ENCODE assay signal across 20 cellular contexts in genomic region chr11:70434813-70435300, GRCh38. TPM values are rescaled to one million over a fixed set of nuclear protein-coding genes. Genes with fewer than 3 reads are reported as not detected.
DNase-seq lines count a peak whose midpoint lies in the region; ATAC-seq, FAIRE-seq and TF ChIP-seq lines count a peak whose summit lies in the region.
"Had no signal": no experiment of that assay in that cellular context is flagged by ENCODE, and none has a peak within 500 bp of the region (broad histone marks: within the 10 kb centered on the region; RNA-seq: fewer than 3 reads in every experiment).

No MANE protein-coding gene starts in this region.

- ATAC-seq in K562 (no peak), GM21723 (IDR thresholded peaks at IDR 0.05; ENCODE audit: unreplicated experiment) (no peak)
- ATAC-seq: Right ventricle myocardium inferior had no signal

- H3K36me3 Mint-ChIP-seq in neural crest cell (ENCODE audit: low read depth) = peaks cover 10% of the 10 kb centered on the region
- H3K36me3 Mint-ChIP-seq: CD14-positive monocyte had no signal

- no TSS peak for BruUV-seq in K562 (replicated peaks; lab: Mats Ljungman, UMichigan)

- POLR2A ChIA-PET in HEK293T (lab: Yijun Ruan, JAX) = no interaction called here
- POLR2A ChIA-PET in K562 (lab: Yijun Ruan, JAX) = interaction anchor here (1.2 kb wide), 1 partner anchor 9 kb away, joined by 5 read pairs; no protein-coding TSS in a partner anchor

- H3K4me1 Mint-ChIP-seq in neural crest cell = no peaks in the 10 kb centered on the region

- no peaks in the 10 kb centered on the region for H4K20me1 ChIP-seq in K562 (replicated peaks; ENCODE audit: control insufficient read depth, insufficient read depth, low read length)

- no peaks in the 10 kb centered on the region for H3K9me3 ChIP-seq in K562 (replicated peaks; ENCODE audit: control insufficient read depth, insufficient read depth, low read depth, low read length)

- TF ChIP-seq EP300 in K562 (IDR thresholded peaks at IDR 0.05; ENCODE audit: low read length) = no peak

- no peak overlapping the region for H3K9ac ChIP-seq in K562 (ENCODE audit: insufficient read depth in 1 of 2, low read depth in 2 of 2, low read length in 2 of 2)

- TF ChIP-seq POLR2A in K562 (conservative IDR thresholded peaks at IDR 0.05) = no peak

- H3K27ac ChIP-seq in K562 (ENCODE audit: extremely low read depth, low read depth, low read length) = no peak overlapping the region
- H3K27ac ChIP-seq: 22Rv1 had no signal

- no peak for TF ChIP-seq RAD21 in K562 (CRISPR knock-in tag; conservative IDR thresholded peaks at IDR 0.05 in 1 of 2, IDR thresholded peaks at IDR 0.05 in 1 of 2)

- CTCF ChIA-PET in HEK293T (lab: Yijun Ruan, JAX) (no interaction called here), K562 (lab: Yijun Ruan, JAX; ENCODE audit: low intra/inter-chr PET ratio) (interaction anchor here (0.6 kb wide), 1 partner anchor 1108 kb away, joined by 4 read pairs; no protein-coding TSS in a partner anchor)

- H2AFZ ChIP-seq in K562 (ENCODE audit: low read depth, low read length) = no peak overlapping the region

- no peak overlapping the region for H3K4me2 ChIP-seq in K562 (ENCODE audit: insufficient read depth, low read length)

- H3K27me3 Mint-ChIP-seq in neural crest cell (ENCODE audit: low read depth) = no peaks in the 10 kb centered on the region

- H3K36me3 ChIP-seq in K562 (ENCODE audit: control insufficient read depth, insufficient read depth, low read length) = peaks cover 81% of the 10 kb centered on the region; the same call in 2 of the 3 replicates

- H3K4me3 ChIP-seq in K562 = no peak overlapping the region

- FAIRE-seq in K562 (lab: Jason Lieb, UNC) = no peak
- FAIRE-seq: GM19239 had no signal

- in situ Hi-C loops in K562 (cut with MboI) = no loop called here

- H3K4me3 Mint-ChIP-seq in neural crest cell = no peak overlapping the region
- H3K4me3 Mint-ChIP-seq: H9 had no signal

- peak overlapping the region; percentile 62 for H3K27ac Mint-ChIP-seq in neural crest cell (ENCODE audit: unreplicated experiment)
- H3K27ac Mint-ChIP-seq: CD14-positive monocyte, H9 had no signal

- TF ChIP-seq CTCF in K562 (IDR thresholded peaks at IDR 0.05 in 2 of 3, conservative IDR thresholded peaks at IDR 0.05 in 1 of 3; ENCODE audit: insufficient read depth in 2 of 3, low read depth in 1 of 3, low read length in 3 of 3) (no peak), neural crest cell (conservative IDR thresholded peaks at IDR 0.05) (no peak)

- H3K9me3 Mint-ChIP-seq in neural crest cell = no peaks in the 10 kb centered on the region
- H3K9me3 Mint-ChIP-seq: H9 had no signal

- H3K27me3 ChIP-seq in K562 (ENCODE audit: control insufficient read depth in 2 of 2, insufficient read depth in 2 of 2, low read length in 2 of 2) = no peaks in the 10 kb centered on the region

- H3K9me1 ChIP-seq in K562 (ENCODE audit: control insufficient read depth, insufficient read depth, low read length) = no peaks in the 10 kb centered on the region

- no peaks in the 10 kb centered on the region for H3K79me2 ChIP-seq in K562 (ENCODE audit: control insufficient read depth, insufficient read depth, low read length)

- peaks cover 0 to 4% of the 10 kb centered on the region in 2 experiments; a peak in 1 of 5 replicates for H3K4me1 ChIP-seq in K562 (replicated peaks in 1 of 2; ENCODE audit: control insufficient read depth in 2 of 2, insufficient read depth in 2 of 2, low read length in 2 of 2)

- intact Hi-C loops in K562 (cut with micrococcal nuclease) = no loop called here

- 91% methylated on average over 13 of the region's 17 CpGs for WGBS in K562 (ENCODE audit: insufficient coverage, low coverage, missing lambda C conversion rate)

- peak in 2 of 3 experiments; percentile 9 to 31 for DNase-seq in NCI-H1417 (lab: John Stamatoyannopoulos, UW)
- no peak for DNase-seq in NCI-H1417 treated with DMSO at 0.1 percent for 48 hours (lab: John Stamatoyannopoulos, UW)
- no peak for DNase-seq in HEK293T (ENCODE audit: extremely low spot score)
- peak in 1 of 4 experiments; percentile 31 for DNase-seq in K562 (ENCODE audit: extremely low read depth in 1 of 4, low spot score in 3 of 4)
- no peak for DNase-seq in neural crest cell (ENCODE audit: low read depth, low spot score)
- DNase-seq in DMS53 treated with DMSO at 0.1 percent for 48 hours (lab: John Stamatoyannopoulos, UW; ENCODE audit: unreplicated experiment) = no peak
- no peak for DNase-seq in activated gamma-delta T cell (lab: John Stamatoyannopoulos, UW)
- DNase-seq: AML-193, GF-D8, H9, KBM-7, NCI-H1092, NCI-H2029 treated with DMSO at 0.1 percent for 48 hours, NCI-H446, NCI-H526 had no signal

TF ChIP-seq in HEK293T, 16 proteins besides CTCF, POLR2A, EP300 and RAD21:
- TF ChIP-seq LEF1 (IDR thresholded peaks at IDR 0.05; ENCODE audit: borderline replicate concordance) = no peak
- 0 out of 2 replicates have a peak, but pooled peaks have one; percentile 9 for TF ChIP-seq PKNOX1 (IDR thresholded peaks at IDR 0.05)
- no peak for TF ChIP-seq FOXK2 (IDR thresholded peaks at IDR 0.05)
- TF ChIP-seq FOXM1 (IDR thresholded peaks at IDR 0.05; ENCODE audit: borderline replicate concordance) = no peak
- no peak for TF ChIP-seq BHLHE40 (IDR thresholded peaks at IDR 0.05; ENCODE audit: borderline replicate concordance)
- no peak for TF ChIP-seq ARNT (IDR thresholded peaks at IDR 0.05)

TF ChIP-seq in K562, 482 proteins besides CTCF, POLR2A, EP300 and RAD21 (continues in another document):
- TF ChIP-seq MEIS2 (IDR thresholded peaks at IDR 0.05; ENCODE audit: partially characterized antibody) (peak; percentile 72), ATF7 (IDR thresholded peaks at IDR 0.05) (peak; percentile 81), ZFP1 (CRISPR knock-in tag; IDR thresholded peaks at IDR 0.05) (no peak), CREM (IDR thresholded peaks at IDR 0.05; ENCODE audit: low read depth) (peak; percentile 49; the same call in 1 of the 2 replicates), PML (IDR thresholded peaks at IDR 0.05; ENCODE audit: low read length) (no peak)
- TF ChIP-seq, protein P1, sequence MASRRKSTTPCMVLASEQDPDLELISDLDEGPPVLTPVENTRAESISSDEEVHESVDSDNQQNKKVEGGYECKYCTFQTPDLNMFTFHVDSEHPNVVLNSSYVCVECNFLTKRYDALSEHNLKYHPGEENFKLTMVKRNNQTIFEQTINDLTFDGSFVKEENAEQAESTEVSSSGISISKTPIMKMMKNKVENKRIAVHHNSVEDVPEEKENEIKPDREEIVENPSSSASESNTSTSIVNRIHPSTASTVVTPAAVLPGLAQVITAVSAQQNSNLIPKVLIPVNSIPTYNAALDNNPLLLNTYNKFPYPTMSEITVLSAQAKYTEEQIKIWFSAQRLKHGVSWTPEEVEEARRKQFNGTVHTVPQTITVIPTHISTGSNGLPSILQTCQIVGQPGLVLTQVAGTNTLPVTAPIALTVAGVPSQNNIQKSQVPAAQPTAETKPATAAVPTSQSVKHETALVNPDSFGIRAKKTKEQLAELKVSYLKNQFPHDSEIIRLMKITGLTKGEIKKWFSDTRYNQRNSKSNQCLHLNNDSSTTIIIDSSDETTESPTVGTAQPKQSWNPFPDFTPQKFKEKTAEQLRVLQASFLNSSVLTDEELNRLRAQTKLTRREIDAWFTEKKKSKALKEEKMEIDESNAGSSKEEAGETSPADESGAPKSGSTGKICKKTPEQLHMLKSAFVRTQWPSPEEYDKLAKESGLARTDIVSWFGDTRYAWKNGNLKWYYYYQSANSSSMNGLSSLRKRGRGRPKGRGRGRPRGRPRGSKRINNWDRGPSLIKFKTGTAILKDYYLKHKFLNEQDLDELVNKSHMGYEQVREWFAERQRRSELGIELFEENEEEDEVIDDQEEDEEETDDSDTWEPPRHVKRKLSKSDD (conservative IDR thresholded peaks at IDR 0.05; ENCODE audit: low read length) = no peak
- TF ChIP-seq, protein P2, sequence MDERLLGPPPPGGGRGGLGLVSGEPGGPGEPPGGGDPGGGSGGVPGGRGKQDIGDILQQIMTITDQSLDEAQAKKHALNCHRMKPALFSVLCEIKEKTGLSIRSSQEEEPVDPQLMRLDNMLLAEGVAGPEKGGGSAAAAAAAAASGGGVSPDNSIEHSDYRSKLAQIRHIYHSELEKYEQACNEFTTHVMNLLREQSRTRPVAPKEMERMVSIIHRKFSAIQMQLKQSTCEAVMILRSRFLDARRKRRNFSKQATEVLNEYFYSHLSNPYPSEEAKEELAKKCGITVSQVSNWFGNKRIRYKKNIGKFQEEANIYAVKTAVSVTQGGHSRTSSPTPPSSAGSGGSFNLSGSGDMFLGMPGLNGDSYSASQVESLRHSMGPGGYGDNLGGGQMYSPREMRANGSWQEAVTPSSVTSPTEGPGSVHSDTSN (CRISPR knock-in tag; IDR thresholded peaks at IDR 0.05; ENCODE audit: low read depth) = 0 out of 2 replicates have a peak, but pooled peaks have one; percentile 6
- TF ChIP-seq, protein P2 (tag; conservative IDR thresholded peaks at IDR 0.05; ENCODE audit: low read depth) = peak; percentile 45; the same call in 1 of the 2 replicates

RNA-seq across cellular contexts. Expression of gene CTTN, which starts 36.5 kb away (rescaled TPM):
- 847 and 1,186 TPM in 2 replicates for total RNA-seq in K562 (2011; cell fraction: chromatin; rRNA removed; ENCODE audit: low replicate concordance)
- 519 and 540 TPM in 2 replicates for total RNA-seq in K562 (2011; cell fraction: nucleolus; rRNA removed)
- total RNA-seq in K562 (2011; cell fraction: nucleoplasm; rRNA removed) = 720 and 885 TPM in 2 replicates
- 114 and 127 TPM in 2 replicates for total RNA-seq in K562 (2014; rRNA removed)
- total RNA-seq in K562 (2014; rRNA removed; fragmentation: Illumina TruSeq; extraction: Trizol) = 92.4 and 92.6 TPM in 2 replicates
- 104 and 110 TPM in 2 replicates for total RNA-seq in K562 (2015; rRNA removed; fragmentation: Illumina TruSeq; extraction: Trizol)
- 146 and 158 TPM in 2 replicates for total RNA-seq in K562 (2021)
- 90.1 and 102 TPM in 2 replicates for polyA plus RNA-seq in K562 (2011; rRNA removed)
- polyA plus RNA-seq in K562 (2011; cell fraction: cytosol; rRNA removed) = 58.6 and 59.0 TPM in 2 replicates
- 564 and 672 TPM in 2 replicates for polyA plus RNA-seq in K562 (2011; cell fraction: nucleus; rRNA removed)
- 106 and 146 TPM in 2 replicates for polyA plus RNA-seq in K562 (2012)
- polyA plus RNA-seq in K562 (2014; fragmentation: Illumina TruSeq; extraction: Trizol) = 99.7 and 102 TPM in 2 replicates
- polyA plus RNA-seq in K562 (2014; fragmentation: Nextera tagmentation; extraction: Ambion mirVana) = 10 to 100 TPM in 1 of 2 experiments, 1 to 10 TPM in 1; 9.9 to 23.1 TPM
- 149 and 157 TPM in 2 replicates for polyA plus RNA-seq in K562 (2014; rRNA removed)
- polyA minus RNA-seq in K562 (2011; rRNA and poly(A)+ RNA removed) = 134 and 158 TPM in 2 replicates
- 44.2 and 52.6 TPM in 2 replicates for polyA minus RNA-seq in K562 (2011; cell fraction: cytosol; rRNA and poly(A)+ RNA removed)
- polyA minus RNA-seq in K562 (2011; cell fraction: nucleus; rRNA and poly(A)+ RNA removed) = 171 and 217 TPM in 2 replicates
- 146 and 147 TPM in 2 replicates for total RNA-seq in neural crest cell

Comparison
In these comparisons a context has a peak if more than half of its experiments do, and no peak if none do; other contexts are left out.
1. DNase-seq: peak in NCI-H1417 (2 of 3); none in NCI-H1417 treated with DMSO at 0.1 percent for 48 hours (single experiment), HEK293T (single experiment), neural crest cell (single experiment), DMS53 treated with DMSO at 0.1 percent for 48 hours (single experiment) and activated gamma-delta T cell (single experiment).